39 cellular contexts compared by ENCODE assay signal in genomic region chr4:136124251-136124745, GRCh38.
"Had no signal": no experiment of that assay in that cellular context is flagged by ENCODE, and none has a peak within 500 bp of the region (broad histone marks: within the 10 kb centered on the region; RNA-seq: fewer than 3 reads in every experiment).

No MANE protein-coding gene starts in this region.

- FAIRE-seq: astrocyte, TTC549 had no signal

- H3K9me3 ChIP-seq: adrenal gland, body of pancreas, breast epithelium had no signal

- H3K27me3 Mint-ChIP-seq: activated CD4-positive, alpha-beta memory T cell treated with anti-CD3 and anti-CD28 coated beads for 36 hours; activated CD4-positive, alpha-beta T cell treated with anti-CD3 and anti-CD28 coated beads, Interleukin-2, amount 10 ng/mL, durations not matched to agents 24 days and 14 days; activated CD8-positive, alpha-beta T cell treated with anti-CD3 and anti-CD28 coated beads for 36 hours; activated naive CD8-positive, alpha-beta T cell treated with anti-CD3 and anti-CD28 coated beads for 36 hours; activated T-helper 17 cell treated with anti-CD3 and anti-CD28 coated beads, Interleukin-2, amount 50 U/mL, for 72 hours had no signal

- DNase-seq: activated CD4-positive, alpha-beta memory T cell treated with anti-CD3 and anti-CD28 coated beads for 36 hours; activated CD4-positive, alpha-beta T cell treated with anti-CD3 and anti-CD28 coated beads for 1 hour; activated CD4-positive, alpha-beta T cell treated with anti-CD3 and anti-CD28 coated beads for 4 hours; activated CD4-positive, alpha-beta T cell treated with anti-CD3 and anti-CD28 coated beads, Interleukin-2, amount 10 ng/mL, durations not matched to agents 24 days and 14 days; activated CD4-positive, alpha-beta T cell treated with anti-CD3 and anti-CD28 coated beads, Interleukin-2, amount 50 U/mL, for 1 hour; activated CD4-positive, alpha-beta T cell treated with anti-CD3 and anti-CD28 coated beads, Interleukin-2, amount 50 U/mL, for 4 hours; activated CD4-positive, CD25-positive, alpha-beta regulatory T cell; activated CD8-positive, alpha-beta memory T cell treated with anti-CD3 and anti-CD28 coated beads, Interleukin-2, amount 50 U/mL, for 4 hours; activated CD8-positive, alpha-beta T cell treated with anti-CD3 and anti-CD28 coated beads for 36 hours; activated effector memory CD4-positive, alpha-beta T cell treated with anti-CD3 and anti-CD28 coated beads, Interleukin-2, amount 50 U/mL, for 16 hours; activated gamma-delta T cell treated with Interleukin-2 at 50 U/mL for 16 hours; activated naive CD4-positive, alpha-beta T cell; activated naive CD4-positive, alpha-beta T cell treated with anti-CD3 and anti-CD28 coated beads for 36 hours; activated naive CD4-positive, alpha-beta T cell treated with anti-CD3 and anti-CD28 coated beads, Interleukin-2, amount 50 U/mL, for 16 hours; activated naive CD8-positive, alpha-beta T cell treated with anti-CD3 and anti-CD28 coated beads for 36 hours; activated T-cell treated with anti-CD3 and anti-CD28 coated beads for 4 hours; activated T-cell treated with anti-CD3 and anti-CD28 coated beads, Interleukin-2, amount 50 U/mL, for 1 hour; activated T-cell treated with anti-CD3 and anti-CD28 coated beads, Interleukin-2, amount 50 U/mL, for 4 hours; activated T-cell treated with anti-CD3 and anti-CD28 coated beads, Interleukin-2, amount 50 U/mL, for 72 hours; adrenal gland; amniotic stem cell; aorta; body of pancreas; brain microvascular endothelial cell; central memory CD4-positive, alpha-beta T cell; T-helper 1 cell; T-helper 2 cell; T-helper 9 cell had no signal

- H3K4me3 Mint-ChIP-seq: activated CD4-positive, alpha-beta memory T cell treated with anti-CD3 and anti-CD28 coated beads for 36 hours; activated CD4-positive, alpha-beta T cell treated with anti-CD3 and anti-CD28 coated beads, Interleukin-2, amount 10 ng/mL, durations not matched to agents 24 days and 14 days; activated CD8-positive, alpha-beta T cell treated with anti-CD3 and anti-CD28 coated beads for 36 hours; activated naive CD4-positive, alpha-beta T cell treated with anti-CD3 and anti-CD28 coated beads for 36 hours; activated naive CD8-positive, alpha-beta T cell treated with anti-CD3 and anti-CD28 coated beads for 36 hours; activated T-cell treated with anti-CD3 and anti-CD28 coated beads, Interleukin-2, amount 50 U/mL, for 4 hours; activated T-cell treated with anti-CD3 and anti-CD28 coated beads, Interleukin-2, amount 50 U/mL, for 72 hours; activated T-helper 1 cell treated with anti-CD3 and anti-CD28 coated beads, Interleukin-12 subunit alpha, Interleukin-12 subunit beta, Interleukin-2, Interleukin-4 antibody, amounts not matched to agents 30 ng/mL and 10 ng/mL and 1 ng/mL, durations not matched to agents 14 hours and 24 hours and 36 hours; activated T-helper 17 cell treated with anti-CD3 and anti-CD28 coated beads, Interleukin-2, amount 50 U/mL, for 72 hours; T-helper 1 cell treated with Interleukin-12 subunit alpha and Interleukin-12 subunit beta and Interleukin-4 antibody, amounts not matched to agents 30 μg/mL and 1 μg/mL, for 36 hours; T-helper 2 cell treated with Interferon-gamma antibody and Interleukin-4, amounts not matched to agents 5 μg/mL and 100 μg/mL, for 36 hours; WTC11 had no signal

- H3K4me1 Mint-ChIP-seq: activated CD4-positive, alpha-beta T cell treated with anti-CD3 and anti-CD28 coated beads, Interleukin-2, amount 10 ng/mL, durations not matched to agents 24 days and 14 days; activated naive CD8-positive, alpha-beta T cell treated with anti-CD3 and anti-CD28 coated beads for 36 hours; activated T-helper 17 cell treated with anti-CD3 and anti-CD28 coated beads, Interleukin-2, amount 50 U/mL, for 72 hours; WTC11 had no signal

- H3K36me3 Mint-ChIP-seq: activated CD4-positive, alpha-beta memory T cell treated with anti-CD3 and anti-CD28 coated beads for 36 hours; activated naive CD4-positive, alpha-beta T cell treated with anti-CD3 and anti-CD28 coated beads, Interleukin-2, amount 50 U/mL, for 72 hours; activated naive CD8-positive, alpha-beta T cell treated with anti-CD3 and anti-CD28 coated beads for 36 hours; WTC11 had no signal

- ATAC-seq: activated CD4-positive, CD25-positive, alpha-beta regulatory T cell treated with anti-CD3 and anti-CD28 coated beads, Interleukin-2, amount 50 U/mL, for 24 hours; activated CD8-positive, alpha-beta T cell treated with anti-CD3 and anti-CD28 coated beads for 36 hours; activated naive CD4-positive, alpha-beta T cell treated with anti-CD3 and anti-CD28 coated beads, Interleukin-2, amount 50 U/mL, for 72 hours; activated T-cell treated with anti-CD3 and anti-CD28 coated beads, Interleukin-2, amount 50 U/mL, for 4 hours; activated T-cell treated with anti-CD3 and anti-CD28 coated beads, Interleukin-2, amount 50 U/mL, for 72 hours; activated T-helper 17 cell treated with anti-CD3 and anti-CD28 coated beads, Interleukin-2, amount 50 U/mL, for 72 hours; body of pancreas; WTC11 had no signal

- H3K4me1 ChIP-seq: adrenal gland, body of pancreas, breast epithelium had no signal

- H3K27ac Mint-ChIP-seq: activated CD4-positive, alpha-beta memory T cell treated with anti-CD3 and anti-CD28 coated beads for 36 hours; activated CD4-positive, alpha-beta T cell treated with anti-CD3 and anti-CD28 coated beads, Interleukin-2, amount 10 ng/mL, durations not matched to agents 24 days and 14 days; activated CD8-positive, alpha-beta T cell treated with anti-CD3 and anti-CD28 coated beads for 36 hours; activated naive CD4-positive, alpha-beta T cell treated with anti-CD3 and anti-CD28 coated beads for 36 hours; activated naive CD4-positive, alpha-beta T cell treated with anti-CD3 and anti-CD28 coated beads, Interleukin-2, amount 50 U/mL, for 72 hours; activated naive CD8-positive, alpha-beta T cell treated with anti-CD3 and anti-CD28 coated beads for 36 hours; activated T-cell treated with anti-CD3 and anti-CD28 coated beads, Interleukin-2, amount 50 U/mL, for 72 hours; activated T-helper 1 cell treated with anti-CD3 and anti-CD28 coated beads, Interleukin-12 subunit alpha, Interleukin-12 subunit beta, Interleukin-2, Interleukin-4 antibody, amounts not matched to agents 30 ng/mL and 10 ng/mL and 1 ng/mL, durations not matched to agents 14 hours and 24 hours and 36 hours; activated T-helper 17 cell treated with anti-CD3 and anti-CD28 coated beads, Interleukin-2, amount 50 U/mL, for 72 hours; T-helper 1 cell treated with Interleukin-12 subunit alpha and Interleukin-12 subunit beta and Interleukin-4 antibody, amounts not matched to agents 30 μg/mL and 1 μg/mL, for 36 hours; T-helper 2 cell treated with Interferon-gamma antibody and Interleukin-4, amounts not matched to agents 5 μg/mL and 100 μg/mL, for 36 hours; WTC11 had no signal

- H3K4me3 ChIP-seq: adrenal gland, body of pancreas, breast epithelium had no signal

- H3K27ac ChIP-seq: adrenal gland, body of pancreas, brain microvascular endothelial cell, breast epithelium, VCaP had no signal

- H3K9me3 Mint-ChIP-seq: activated CD4-positive, alpha-beta T cell treated with anti-CD3 and anti-CD28 coated beads, Interleukin-2, amount 10 ng/mL, durations not matched to agents 24 days and 14 days; activated naive CD8-positive, alpha-beta T cell treated with anti-CD3 and anti-CD28 coated beads for 36 hours; activated T-helper 1 cell treated with anti-CD3 and anti-CD28 coated beads, Interleukin-12 subunit alpha, Interleukin-12 subunit beta, Interleukin-2, Interleukin-4 antibody, amounts not matched to agents 30 ng/mL and 10 ng/mL and 1 ng/mL, durations not matched to agents 14 hours and 24 hours and 36 hours had no signal

- H3K27me3 ChIP-seq: adrenal gland, body of pancreas, brain microvascular endothelial cell, breast epithelium had no signal

- H3K36me3 ChIP-seq: adrenal gland, brain microvascular endothelial cell, breast epithelium had no signal
